ENCODE assay signal across 16 cellular contexts in genomic region chr19:23699521-23699860, GRCh38. TPM values are rescaled to one million over a fixed set of nuclear protein-coding genes. Genes with fewer than 3 reads are reported as not detected.
DNase-seq lines count a peak whose midpoint lies in the region; ATAC-seq and TF ChIP-seq lines count a peak whose summit lies in the region.
"Had no signal": no experiment of that assay in that cellular context is flagged by ENCODE, and none has a peak within 500 bp of the region (broad histone marks: within the 10 kb centered on the region; RNA-seq: fewer than 3 reads in every experiment).

No MANE protein-coding gene starts in this region.

- CTCF ChIA-PET in IMR-90 (lab: Yijun Ruan, JAX), result interaction anchor here (0.9 kb wide), 1 partner anchor 10 kb away, joined by 3 read pairs; no protein-coding TSS in a partner anchor

- H3K36me3 ChIP-seq in IMR-90 (ENCODE audit: control insufficient read depth, insufficient read depth, low read length), result no peaks in the 10 kb centered on the region
- no peaks in the 10 kb centered on the region for H3K36me3 ChIP-seq in mucosa of rectum (ENCODE audit: control insufficient read depth in 2 of 2, insufficient read depth in 2 of 2, low read length in 2 of 2)
- H3K36me3 ChIP-seq: esophagus muscularis mucosa, Peyer's patch had no signal

- BruUV-seq in IMR-90 (replicated peaks; lab: Mats Ljungman, UMichigan), result no TSS peak

- H3K4me3 ChIP-seq in IMR-90 (ENCODE audit: insufficient read depth, low read depth, low read length) (no peak overlapping the region), mucosa of rectum (ENCODE audit: low read length in 2 of 2) (peak overlapping the region; percentile 12 to 51)
- H3K4me3 ChIP-seq: esophagus muscularis mucosa, Peyer's patch had no signal

- no peak overlapping the region for H2BK20ac ChIP-seq in IMR-90 (ENCODE audit: low read depth, low read length)

- TF ChIP-seq POLR2A in IMR-90 (IDR thresholded peaks at IDR 0.05; ENCODE audit: low read depth, low read length), result no peak

- no peak overlapping the region for H2AK9ac ChIP-seq in IMR-90 (replicated peaks; ENCODE audit: low read depth, low read length, poor library complexity)

- TF ChIP-seq CTCF in IMR-90 (conservative IDR thresholded peaks at IDR 0.05; ENCODE audit: low read depth, low read length), result no peak

- no peak overlapping the region for H3K4ac ChIP-seq in IMR-90 (ENCODE audit: low read depth, low read length)

- H3K9me3 ChIP-seq in IMR-90 (ENCODE audit: control insufficient read depth, insufficient read depth, low read length) (peaks cover 2% of the 10 kb centered on the region; the same call in 1 of the 2 replicates), mucosa of rectum (ENCODE audit: control insufficient read depth in 2 of 2, low read length in 2 of 2) (no peaks in the 10 kb centered on the region)
- H3K9me3 ChIP-seq: esophagus muscularis mucosa, Peyer's patch had no signal

- no peak overlapping the region for H4K5ac ChIP-seq in IMR-90 (ENCODE audit: low read depth, low read length)

- ATAC-seq in IMR-90 (ENCODE audit: low read depth) (peak; percentile 17), GM18873 (IDR thresholded peaks at IDR 0.05; ENCODE audit: low FRiP score, unreplicated experiment) (no peak)
- ATAC-seq: activated CD4-positive, CD25-positive, alpha-beta regulatory T cell treated with anti-CD3 and anti-CD28 coated beads, Interleukin-2, amount 50 U/mL, for 24 hours; activated CD8-positive, alpha-beta memory T cell treated with anti-CD3 and anti-CD28 coated beads, Interleukin-2, amount 10 ng/mL, durations not matched to agents 7 days and 5 days had no signal

- POLR2A ChIA-PET in IMR-90 (lab: Charles Lee; ENCODE audit: unreplicated experiment), result no interaction called here

- no peak for TF ChIP-seq RAD21 in IMR-90 (IDR thresholded peaks at IDR 0.05; ENCODE audit: low read length)

- intact Hi-C loops in IMR-90 (cut with micrococcal nuclease), result no loop called here

- no CpG with 5 or more reads among the region's 2 CpGs for WGBS in IMR-90 (ENCODE audit: extremely low coverage in 2 of 2, insufficient read length in 1 of 2), 2 experiments

- H3K18ac ChIP-seq in IMR-90 (ENCODE audit: low read depth, low read length), result no peak overlapping the region

- no peak overlapping the region for H3K23ac ChIP-seq in IMR-90 (ENCODE audit: low read depth, low read length)

- H3K9ac ChIP-seq in IMR-90 (ENCODE audit: low read depth, low read length) (no peak overlapping the region), mucosa of rectum (ENCODE audit: low read depth in 1 of 2, low read length in 2 of 2) (peak overlapping the region in 1 of 2 donors; percentile 63)

- no peaks in the 10 kb centered on the region for H4K20me1 ChIP-seq in IMR-90 (ENCODE audit: insufficient read depth, low read length)

- H3K4me2 ChIP-seq in IMR-90 (ENCODE audit: low read depth, low read length), result no peak overlapping the region

- no peak overlapping the region for H3K56ac ChIP-seq in IMR-90 (ENCODE audit: extremely low read depth, insufficient read depth, low read length)

- H2BK15ac ChIP-seq in IMR-90 (ENCODE audit: low read depth, low read length), result no peak overlapping the region

- dilution Hi-C loops in IMR-90 (cut with HindIII; ENCODE audit: low sequenced_read_pairs, unreplicated experiment), result no loop called here

- H4K91ac ChIP-seq in IMR-90 (ENCODE audit: insufficient read depth, low read depth, low read length), result no peak overlapping the region

- H2AK5ac ChIP-seq in IMR-90 (ENCODE audit: low read depth, low read length), result no peak overlapping the region

- no peak overlapping the region for H4K8ac ChIP-seq in IMR-90 (ENCODE audit: low read depth in 2 of 2, low read length in 2 of 2)

- H3K27ac ChIP-seq in IMR-90 (ENCODE audit: insufficient read depth, low read length) (no peak overlapping the region), mucosa of rectum (ENCODE audit: low read depth in 2 of 2, low read length in 2 of 2) (peak overlapping the region; percentile 16 to 42)
- H3K27ac ChIP-seq: Peyer's patch had no signal

- H3K27me3 ChIP-seq in IMR-90 (ENCODE audit: control insufficient read depth, insufficient read depth, low read length) (no peaks in the 10 kb centered on the region), mucosa of rectum (ENCODE audit: control insufficient read depth in 2 of 2, insufficient read depth in 2 of 2, low read length in 2 of 2) (no peaks in the 10 kb centered on the region)
- H3K27me3 ChIP-seq: esophagus muscularis mucosa, Peyer's patch had no signal

- no peaks in the 10 kb centered on the region for H3K79me1 ChIP-seq in IMR-90 (ENCODE audit: low read depth in 1 of 2, low read length in 2 of 2)

- H3K4me1 ChIP-seq in IMR-90 (ENCODE audit: control insufficient read depth, insufficient read depth, low read length) (no peaks in the 10 kb centered on the region), mucosa of rectum (ENCODE audit: control insufficient read depth in 2 of 2, insufficient read depth in 2 of 2, low read length in 2 of 2) (peaks cover 3 to 4% of the 10 kb centered on the region in 2 donors)
- H3K4me1 ChIP-seq: Peyer's patch had no signal

- H2BK5ac ChIP-seq in IMR-90 (ENCODE audit: low read depth, low read length, poor library complexity, severe bottlenecking), result no peak overlapping the region

- in situ Hi-C loops in IMR-90 (cut with MboI; ENCODE audit: low sequenced_read_pairs) (no loop called here), T47D (cut with HindIII; ENCODE audit: low pct_unique_long_range_greater_than_20kb, low sequenced_read_pairs) (no loop called here)

- H3K9me1 ChIP-seq in IMR-90 (ENCODE audit: insufficient read depth, low read length), result no peaks in the 10 kb centered on the region

- DNase-seq in EH (ENCODE audit: low read depth), result peak; percentile 41
- no peak for DNase-seq in IMR-90
- DNase-seq in T47D (ENCODE audit: low read depth in 1 of 2, low spot score in 1 of 2), result peak; percentile 1 to 64
- DNase-seq in OCI-M2 (lab: John Stamatoyannopoulos, UW; ENCODE audit: unreplicated experiment), result no peak
- DNase-seq in NOMO-1 treated with DMSO at 0.1 percent for 48 hours (lab: John Stamatoyannopoulos, UW; ENCODE audit: unreplicated experiment), result no peak
- DNase-seq: activated CD8-positive, alpha-beta memory T cell treated with anti-CD3 and anti-CD28 coated beads, Interleukin-2, amount 10 ng/mL, durations not matched to agents 7 days and 5 days; activated gamma-delta T cell; hippocampal formation; NCI-H1930; NCI-H524 treated with DMSO at 0.1 percent for 48 hours; Peyer's patch; stimulated activated CD4-positive, alpha-beta T cell treated with anti-CD3 and anti-CD28 coated beads, Interleukin-15, amount 100 ng/mL, for 24 hours had no signal

- H2AFZ ChIP-seq in IMR-90 (replicated peaks; ENCODE audit: low read length, poor library complexity), result no peak overlapping the region

- no peak overlapping the region for H2BK120ac ChIP-seq in IMR-90 (ENCODE audit: low read depth, low read length)

- H3K14ac ChIP-seq in IMR-90 (replicated peaks; ENCODE audit: low read depth, low read length), result no peak overlapping the region

TF ChIP-seq in IMR-90, 13 proteins besides CTCF, POLR2A, EP300 and RAD21:
- TF ChIP-seq USF2 (IDR thresholded peaks at IDR 0.05; ENCODE audit: low read depth, low read length), result no peak
- no peak for TF ChIP-seq SMC3 (IDR thresholded peaks at IDR 0.05; ENCODE audit: low read depth, low read length)
- no peak for TF ChIP-seq RCOR1 (IDR thresholded peaks at IDR 0.05; ENCODE audit: insufficient replicate concordance, low read length)
- no peak for TF ChIP-seq FOS (IDR thresholded peaks at IDR 0.05; ENCODE audit: low read depth, low read length)
- no peak for TF ChIP-seq MAFK (IDR thresholded peaks at IDR 0.05; ENCODE audit: low read depth, low read length)
- no peak for TF ChIP-seq CHD1 (IDR thresholded peaks at IDR 0.05; ENCODE audit: low read depth, low read length)
- no peak for TF ChIP-seq NFE2L2 (IDR thresholded peaks at IDR 0.05; ENCODE audit: low read depth, low read length)

RNA-seq across cellular contexts. Expression of gene ZNF675, which starts 12.5 kb away (rescaled TPM):
- 8.6 and 11.1 TPM in 2 replicates for total RNA-seq in IMR-90 (2012; rRNA removed)
- 2.0 and 2.5 TPM in 2 replicates for polyA plus RNA-seq in IMR-90 (2012; rRNA removed)
- 1.3 and 2.9 TPM in 2 replicates for polyA plus RNA-seq in IMR-90 (2012; cell fraction: cytosol; rRNA removed)
- 2.3 and 3.2 TPM in 2 replicates for polyA plus RNA-seq in IMR-90 (2012; cell fraction: nucleus; rRNA removed; ENCODE audit: low replicate concordance)

RNA-seq across cellular contexts. Expression of gene ZNF681, which starts 59.2 kb away (rescaled TPM):
- total RNA-seq in IMR-90 (2012; rRNA removed), result 0.54 and 0.83 TPM in 2 replicates
- polyA plus RNA-seq in IMR-90 (2012; rRNA removed), result 0.10 and 0.15 TPM in 2 replicates
- polyA plus RNA-seq in IMR-90 (2012; cell fraction: cytosol; rRNA removed), result 0.02 TPM in 2 replicates
- 0.04 and 0.30 TPM in 2 replicates for polyA plus RNA-seq in IMR-90 (2012; cell fraction: nucleus; rRNA removed; ENCODE audit: low replicate concordance)

Comparison
In these comparisons a context has a peak if more than half of its experiments do, and no peak if none do; other contexts are left out.
1. DNase-seq: peak in EH (single experiment) and T47D (2 of 2); none in IMR-90 (single experiment), OCI-M2 (single experiment) and NOMO-1 treated with DMSO at 0.1 percent for 48 hours (single experiment).